23 cellular contexts compared by ENCODE assay signal in the genomic region with DNA sequence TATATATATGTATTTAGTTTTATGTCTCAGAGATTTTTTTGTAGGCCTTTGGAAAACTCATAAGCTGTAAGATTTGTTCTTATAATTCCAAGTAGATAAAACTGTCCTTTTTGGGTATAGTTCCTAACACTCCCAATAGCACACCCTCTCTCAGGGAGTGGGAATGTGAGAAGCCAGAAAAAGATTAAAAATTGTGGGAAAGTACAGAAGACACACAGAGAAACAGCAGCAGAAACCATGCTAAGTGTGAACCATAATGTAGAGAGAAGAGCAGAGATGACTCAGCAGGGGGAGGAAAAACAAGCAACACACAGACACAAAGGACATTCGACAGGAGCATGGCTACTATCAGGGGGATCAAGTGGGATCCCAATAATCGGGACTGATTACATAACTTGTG.
A peak's percentile ranks its signal among the peaks of the same experiment; 100 is the strongest.
DNase-seq lines count a peak whose midpoint lies in the region; ATAC-seq, FAIRE-seq and TF ChIP-seq lines count a peak whose summit lies in the region.
"Had no signal": no experiment of that assay in that cellular context is flagged by ENCODE, and none has a peak within 500 bp of the region (broad histone marks: within the 10 kb centered on the region; RNA-seq: fewer than 3 reads in every experiment).

No MANE protein-coding gene starts in this region.

- CTCF ChIA-PET in Calu3 (lab: Charles Lee), result no interaction called here

- ATAC-seq in Right ventricle myocardium inferior, result no peak
- no peak for ATAC-seq in HG03196 (IDR thresholded peaks at IDR 0.05; ENCODE audit: unreplicated experiment)
- ATAC-seq: A549, PC-3 had no signal

- H3K27ac Mint-ChIP-seq in astrocyte (ENCODE audit: unreplicated experiment) (peak overlapping the region; percentile 68), neural crest cell (ENCODE audit: unreplicated experiment) (peak overlapping the region; percentile 5), Calu3 (ENCODE audit: unreplicated experiment) (no peak overlapping the region), nephron progenitor cell (no peak overlapping the region)
- H3K27ac Mint-ChIP-seq: CD14-positive monocyte had no signal

- FAIRE-seq in astrocyte (lab: Jason Lieb, UNC), result no peak
- FAIRE-seq: A549, G401.6, GM12891, GM19239 had no signal

- H3K9me3 Mint-ChIP-seq in astrocyte (ENCODE audit: unreplicated experiment) (peaks cover 4% of the 10 kb centered on the region), neural crest cell (no peaks in the 10 kb centered on the region), Calu3 (ENCODE audit: low read depth, unreplicated experiment) (no peaks in the 10 kb centered on the region), nephron progenitor cell (no peaks in the 10 kb centered on the region)

- H3K36me3 ChIP-seq in astrocyte (ENCODE audit: insufficient read depth, low read length), result no peaks in the 10 kb centered on the region

- TF ChIP-seq CTCF in astrocyte (IDR thresholded peaks at IDR 0.05; ENCODE audit: insufficient read depth, low read depth, low read length), result no peak
- no peak for TF ChIP-seq CTCF in fibroblast of villous mesenchyme (IDR thresholded peaks at IDR 0.05; ENCODE audit: insufficient read depth, low read depth, low read length)
- no peak for TF ChIP-seq CTCF in neural crest cell (conservative IDR thresholded peaks at IDR 0.05)
- TF ChIP-seq CTCF in Calu3 (IDR thresholded peaks at IDR 0.05; ENCODE audit: unreplicated experiment), result no peak
- no peak for TF ChIP-seq CTCF in nephron progenitor cell (IDR thresholded peaks at IDR 0.05)

- H3K27ac ChIP-seq in astrocyte (ENCODE audit: low read depth, low read length), result no peak overlapping the region
- H3K27ac ChIP-seq: A549, HL-60 had no signal

- H3K4me3 ChIP-seq in astrocyte (ENCODE audit: insufficient read depth, low read depth, low read length) (no peak overlapping the region), fibroblast of villous mesenchyme (ENCODE audit: low read depth, low read length) (no peak overlapping the region)
- H3K4me3 ChIP-seq: A549 had no signal

- H4K20me1 ChIP-seq in astrocyte (ENCODE audit: insufficient read depth, low read length), result no peaks in the 10 kb centered on the region

- H3K4me2 ChIP-seq in astrocyte (ENCODE audit: low read length), result no peak overlapping the region
- H3K4me2 ChIP-seq: A549 had no signal

- no peaks in the 10 kb centered on the region for H3K79me2 ChIP-seq in astrocyte (ENCODE audit: insufficient read depth, low read length)

- H2AFZ ChIP-seq in astrocyte (ENCODE audit: low read depth, low read length), result no peak overlapping the region

- H3K36me3 Mint-ChIP-seq in astrocyte (ENCODE audit: low read depth, unreplicated experiment), result no peaks in the 10 kb centered on the region
- H3K36me3 Mint-ChIP-seq in neural crest cell (ENCODE audit: low read depth), result peaks cover 3% of the 10 kb centered on the region
- H3K36me3 Mint-ChIP-seq in Calu3 (ENCODE audit: insufficient read depth, unreplicated experiment), result no peaks in the 10 kb centered on the region
- no peaks in the 10 kb centered on the region for H3K36me3 Mint-ChIP-seq in nephron progenitor cell (ENCODE audit: low read depth)
- H3K36me3 Mint-ChIP-seq: CD14-positive monocyte had no signal

- H3K27me3 Mint-ChIP-seq in astrocyte (ENCODE audit: low read depth, unreplicated experiment) (no peaks in the 10 kb centered on the region), neural crest cell (ENCODE audit: low read depth) (no peaks in the 10 kb centered on the region), Calu3 (ENCODE audit: unreplicated experiment) (no peaks in the 10 kb centered on the region), nephron progenitor cell (ENCODE audit: low read depth, poor library complexity) (no peaks in the 10 kb centered on the region)

- H3K4me1 Mint-ChIP-seq in astrocyte (ENCODE audit: low read depth, unreplicated experiment), result peaks cover 12% of the 10 kb centered on the region
- H3K4me1 Mint-ChIP-seq in neural crest cell, result peaks cover 10% of the 10 kb centered on the region
- H3K4me1 Mint-ChIP-seq in Calu3 (ENCODE audit: low read depth, unreplicated experiment), result peaks cover 12% of the 10 kb centered on the region
- peaks cover 13% of the 10 kb centered on the region for H3K4me1 Mint-ChIP-seq in nephron progenitor cell
- H3K4me1 Mint-ChIP-seq: CD14-positive monocyte had no signal

- DNase-seq in DMS53 (lab: John Stamatoyannopoulos, UW) (peak; percentile 56), astrocyte (ENCODE audit: low read depth) (no peak), fibroblast of villous mesenchyme (ENCODE audit: low read depth) (peak; percentile 14), neural crest cell (ENCODE audit: low read depth, low spot score) (no peak), Right ventricle myocardium inferior (ENCODE audit: missing footprints) (no peak), Calu3 (no peak), nephron progenitor cell (no peak)
- DNase-seq: COR-L47; DMS79; KBM-7; NCI-H146; NCI-H2081 treated with DMSO at 0.1 percent for 48 hours; NCI-H2227 treated with DMSO at 0.1 percent for 48 hours; NCI-H526; NK-92 treated with Interleukin-12 subunit alpha and Interleukin-12 subunit beta, amount 100 ng/mL, for 24 hours; PC-3 had no signal

- H3K4me1 ChIP-seq in astrocyte (ENCODE audit: insufficient read depth, low read length), result no peaks in the 10 kb centered on the region
- H3K4me1 ChIP-seq: A549 had no signal

- H3K9ac ChIP-seq in astrocyte (ENCODE audit: low read length), result no peak overlapping the region

- H3K4me3 Mint-ChIP-seq in astrocyte (ENCODE audit: unreplicated experiment) (no peak overlapping the region), neural crest cell (no peak overlapping the region), Calu3 (ENCODE audit: low read depth, unreplicated experiment) (no peak overlapping the region), nephron progenitor cell (no peak overlapping the region)
- H3K4me3 Mint-ChIP-seq: CD14-positive monocyte had no signal

- H3K9me3 ChIP-seq in astrocyte (ENCODE audit: insufficient read depth, low read depth, low read length), result no peaks in the 10 kb centered on the region
- H3K9me3 ChIP-seq: A549 had no signal

- intact Hi-C loops in Right ventricle myocardium inferior (cut with DNase I), result no loop called here
- intact Hi-C loops in Calu3 (cut with micrococcal nuclease; ENCODE audit: unreplicated experiment), result loop anchor here (10.0 kb wide), 1 partner anchor 53 kb away; no protein-coding TSS in a partner anchor

- no TSS peak for BruUV-seq in Calu3 (replicated peaks; lab: Mats Ljungman, UMichigan)

- no peaks in the 10 kb centered on the region for H3K27me3 ChIP-seq in astrocyte (ENCODE audit: insufficient read depth, low read length)

Comparison
In these comparisons a context has a peak if more than half of its experiments do, and no peak if none do; other contexts are left out.
1. DNase-seq: peak in DMS53 (single experiment) and fibroblast of villous mesenchyme (single experiment); none in astrocyte (single experiment), neural crest cell (single experiment), Right ventricle myocardium inferior (single experiment), Calu3 (single experiment) and nephron progenitor cell (single experiment).
2. H3K27ac Mint-ChIP-seq: peak in astrocyte (single experiment) and neural crest cell (single experiment); none in Calu3 (single experiment) and nephron progenitor cell (single experiment).